19 cellular contexts compared by ENCODE assay signal in genomic region chr1:37399830-37400790, GRCh38.
"Had no signal": no experiment of that assay in that cellular context is flagged by ENCODE, and none has a peak within 500 bp of the region (broad histone marks: within the 10 kb centered on the region; RNA-seq: fewer than 3 reads in every experiment).

No MANE protein-coding gene starts in this region.

- H3K27me3 ChIP-seq: right atrium auricular region, thyroid gland, upper lobe of left lung, uterus had no signal

- H3K27ac ChIP-seq: dorsolateral prefrontal cortex, heart left ventricle, right atrium auricular region, suprapubic skin, thyroid gland, upper lobe of left lung, uterus had no signal

- H3K4me1 ChIP-seq: heart left ventricle, right atrium auricular region, suprapubic skin, thyroid gland, upper lobe of left lung, uterus had no signal

- H3K36me3 Mint-ChIP-seq: naive B cell had no signal

- H3K4me3 Mint-ChIP-seq: naive B cell, nephron had no signal

- DNase-seq: cortex of kidney; effector CD8-positive, alpha-beta T cell; heart left ventricle; hippocampal formation; left colon; left ventricle myocardium superior; mesendoderm; naive B cell; stimulated activated CD4-positive, alpha-beta T cell treated with anti-CD3 and anti-CD28 coated beads, Interleukin-2, amount 100 ng/mL, for 48 hours; stimulated activated naive CD8-positive, alpha-beta T cell treated with anti-CD3 and anti-CD28 coated beads, Interleukin-15, Interleukin-2, amounts not matched to agents 100 U/mL and 50 U/mL, for 24 hours; thyroid gland; upper lobe of left lung; uterus had no signal

- H3K4me3 ChIP-seq: dorsolateral prefrontal cortex, heart left ventricle, lung, right atrium auricular region, smooth muscle cell, suprapubic skin, thyroid gland, upper lobe of left lung, uterus had no signal

- H3K36me3 ChIP-seq: heart left ventricle, right atrium auricular region, suprapubic skin, thyroid gland, upper lobe of left lung, uterus had no signal

- H3K4me2 ChIP-seq: smooth muscle cell had no signal

- H3K9me3 Mint-ChIP-seq: naive B cell, nephron had no signal

- H3K27ac Mint-ChIP-seq: nephron had no signal

- H3K9me3 ChIP-seq: heart left ventricle, right atrium auricular region, suprapubic skin, thyroid gland, upper lobe of left lung, uterus had no signal

- H3K4me1 Mint-ChIP-seq: naive B cell, nephron had no signal
